8 cellular contexts compared by ENCODE assay signal in the genomic region with DNA sequence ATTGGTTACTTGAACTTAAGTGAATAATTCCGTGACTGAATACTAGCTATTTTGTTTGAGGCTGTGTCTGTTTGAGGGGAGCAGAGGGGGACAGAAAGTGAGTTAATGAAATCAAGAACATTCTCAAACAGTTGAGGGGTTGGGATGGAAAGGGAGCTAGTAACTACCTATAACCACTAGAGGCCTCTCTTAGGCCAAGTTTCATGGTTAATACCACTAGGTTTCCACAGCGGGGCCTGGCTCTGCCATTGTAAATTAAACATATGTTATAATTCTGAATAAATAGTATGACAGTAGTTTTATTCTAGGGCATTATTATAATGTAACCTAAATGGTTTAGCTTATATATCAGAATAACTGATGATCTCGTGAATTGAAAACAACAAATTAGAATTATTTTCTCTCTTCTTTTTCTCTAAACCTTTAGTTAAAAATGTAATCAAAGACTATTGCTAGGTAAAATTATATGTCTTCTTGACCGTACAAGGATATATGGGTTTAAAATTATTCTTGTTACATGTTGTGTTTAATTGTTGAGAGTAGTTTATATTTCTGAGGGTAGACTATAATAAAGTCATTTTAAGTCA.
DNase-seq lines count a peak whose midpoint lies in the region; ATAC-seq lines count a peak whose summit lies in the region.

No MANE protein-coding gene starts in this region.

- DNase-seq in COR-L47 (lab: John Stamatoyannopoulos, UW) (peak; percentile 62), NCI-H2107 (lab: John Stamatoyannopoulos, UW) (peak; percentile 30), UCSD-AML1 (lab: John Stamatoyannopoulos, UW; ENCODE audit: unreplicated experiment) (peak; percentile 10), foreskin melanocyte (peak; percentile 20), pons (ENCODE audit: low spot score) (peak; percentile 72), activated gamma-delta T cell (lab: John Stamatoyannopoulos, UW) (no peak)

- ATAC-seq in GM19023 (IDR thresholded peaks at IDR 0.05; ENCODE audit: unreplicated experiment) (peak; percentile 72), HG03066 (IDR thresholded peaks at IDR 0.05; ENCODE audit: low read depth, unreplicated experiment) (peak; percentile 93)
